18 cellular contexts compared by ENCODE assay signal in the genomic region with DNA sequence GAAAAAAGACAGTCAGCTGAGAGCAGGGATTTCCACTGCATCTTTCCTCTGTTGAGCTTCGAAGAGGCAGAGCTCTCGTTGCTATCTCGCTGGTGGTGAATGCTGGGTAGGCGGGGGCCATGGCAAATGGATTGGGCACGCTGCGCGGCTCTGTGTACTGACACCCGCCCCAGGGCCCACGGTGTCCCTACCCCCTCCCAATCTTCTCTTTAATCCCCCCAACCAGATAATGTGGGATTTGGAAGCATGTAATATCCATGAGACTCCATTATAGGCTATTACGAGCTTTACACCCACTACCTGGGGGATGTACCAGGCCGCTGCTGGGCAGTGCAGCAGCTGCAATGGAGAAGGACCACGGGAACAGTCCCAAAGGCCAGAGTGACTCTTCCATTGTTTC. TPM values are rescaled to one million over a fixed set of nuclear protein-coding genes. Genes with fewer than 3 reads are reported as not detected.
"Had no signal": no experiment of that assay in that cellular context is flagged by ENCODE, and none has a peak within 500 bp of the region (broad histone marks: within the 10 kb centered on the region; RNA-seq: fewer than 3 reads in every experiment).

No MANE protein-coding gene starts in this region.

- H3K36me3 ChIP-seq: brain microvascular endothelial cell, esophagus squamous epithelium, gastrocnemius medialis, left ventricle myocardium inferior, transverse colon had no signal

- H3K4me3 ChIP-seq: esophagus squamous epithelium, gastrocnemius medialis, left ventricle myocardium inferior, transverse colon had no signal

- H3K27ac Mint-ChIP-seq: stimulated activated naive B cell treated with anti-CD40 and anti-IgM and Interleukin-4, amounts not matched to agents 10 μg/mL and 1 μg/mL and 100 μg/mL, for 72 hours; T-helper 2 cell treated with Interferon-gamma antibody and Interleukin-4, amounts not matched to agents 5 μg/mL and 100 μg/mL, for 36 hours had no signal

- H3K9me3 ChIP-seq: esophagus squamous epithelium, gastrocnemius medialis, left ventricle myocardium inferior, transverse colon had no signal

- H3K27me3 ChIP-seq: transverse colon had no signal

- H3K9me3 Mint-ChIP-seq: activated naive CD4-positive, alpha-beta T cell treated with anti-CD3 and anti-CD28 coated beads, Interleukin-2, amount 50 U/mL, for 72 hours; neural crest cell; stimulated activated naive B cell treated with anti-CD40 and anti-IgM and Interleukin-4, amounts not matched to agents 10 μg/mL and 1 μg/mL and 100 μg/mL, for 72 hours; T-helper 2 cell treated with Interferon-gamma antibody and Interleukin-4, amounts not matched to agents 5 μg/mL and 100 μg/mL, for 36 hours had no signal

- H3K36me3 Mint-ChIP-seq: activated naive CD4-positive, alpha-beta T cell treated with anti-CD3 and anti-CD28 coated beads, Interleukin-2, amount 50 U/mL, for 72 hours had no signal

- DNase-seq: activated T-cell treated with anti-CD3 and anti-CD28 coated beads, Interleukin-2, amount 50 U/mL, for 1 hour; aorta; brain microvascular endothelial cell; dermis blood vessel endothelial cell; esophagus squamous epithelium; gastrocnemius medialis; hippocampal formation; left ventricle myocardium inferior; retina; stimulated activated CD4-positive, alpha-beta T cell treated with anti-CD3 and anti-CD28 coated beads, Interleukin-2, amount 100 ng/mL, for 48 hours; stimulated activated CD8-positive, alpha-beta memory T cell treated with anti-CD3 and anti-CD28 coated beads, Interleukin-4, amount 100 ng/mL, for 48 hours; stimulated activated naive B cell treated with anti-CD40 and anti-IgM and Interleukin-4, amounts not matched to agents 10 μg/mL and 1 μg/mL and 100 μg/mL, for 72 hours; transverse colon had no signal

- H3K4me3 Mint-ChIP-seq: neural crest cell; stimulated activated naive B cell treated with anti-CD40 and anti-IgM and Interleukin-4, amounts not matched to agents 10 μg/mL and 1 μg/mL and 100 μg/mL, for 72 hours; T-helper 2 cell treated with Interferon-gamma antibody and Interleukin-4, amounts not matched to agents 5 μg/mL and 100 μg/mL, for 36 hours had no signal

- H3K4me1 ChIP-seq: esophagus squamous epithelium, gastrocnemius medialis, left ventricle myocardium inferior, transverse colon had no signal

- FAIRE-seq: urothelium cell line had no signal

- H3K27ac ChIP-seq: brain microvascular endothelial cell, esophagus squamous epithelium, gastrocnemius medialis, left ventricle myocardium inferior, transverse colon had no signal

RNA-seq across cellular contexts. Expression of a gene that starts 45.4 kb away (rescaled TPM):
- total RNA-seq: aorta, dermis blood vessel endothelial cell, esophagus squamous epithelium, gastrocnemius medialis, left ventricle myocardium inferior, omental fat pad had no signal
- polyA plus RNA-seq: aorta had no signal
